ENCODE assay signal across 8 cellular contexts in the genomic region with DNA sequence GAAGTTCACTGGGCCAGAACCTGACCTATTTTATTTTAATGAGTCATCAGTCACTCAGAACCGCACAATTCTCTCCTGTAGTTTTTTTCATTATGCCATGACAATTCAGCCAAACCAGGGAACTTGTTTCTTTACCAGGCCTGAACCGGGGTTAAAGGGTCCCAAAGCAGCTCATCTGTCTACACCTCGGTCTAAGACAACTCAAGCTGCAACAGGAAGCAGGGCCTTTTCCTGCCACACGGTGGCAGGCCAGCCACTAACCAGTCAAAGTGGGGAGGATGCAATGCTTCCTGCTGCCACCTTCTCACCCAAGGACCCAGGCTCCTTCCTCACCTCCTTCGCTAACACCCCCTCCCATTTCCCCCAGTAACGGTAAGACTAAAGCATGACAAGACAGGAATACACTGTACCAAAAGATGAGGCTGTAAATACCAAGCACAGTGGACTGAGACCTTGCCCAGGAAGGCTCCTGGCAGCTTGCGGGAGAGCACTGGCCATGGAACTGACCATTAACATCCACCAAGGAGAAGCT. TPM values are rescaled to one million over a fixed set of nuclear protein-coding genes. Genes with fewer than 3 reads are reported as not detected.
DNase-seq lines count a peak whose midpoint lies in the region; ATAC-seq and TF ChIP-seq lines count a peak whose summit lies in the region.

No MANE protein-coding gene starts in this region.

- intact Hi-C loops in left cardiac atrium (cut with DNase I), result loop anchor here (2.0 to 10.0 kb wide), 5 partner anchors 49 to 552 kb away; no protein-coding TSS in a partner anchor
- intact Hi-C loops in gastrocnemius medialis (cut with DNase I; ENCODE audit: low total_unique reads), result loop anchor here (1.0 to 10.0 kb wide), 4 partner anchors 57 to 547 kb away; no protein-coding TSS in a partner anchor

- POLR2A ChIA-PET in AG04449 (lab: Yijun Ruan, JAX), result no interaction called here

- CTCF ChIA-PET in AG04449 (lab: Yijun Ruan, JAX), result interaction anchor here (0.6 to 5.8 kb wide), 37 partner anchors 10 to 561 kb away, joined by 3 to 102 read pairs (median 4); a partner anchor contains a TSS

- ATAC-seq in GM18502 (IDR thresholded peaks at IDR 0.05; ENCODE audit: poor library complexity, unreplicated experiment), result peak; percentile 82
- ATAC-seq in HG03342 (IDR thresholded peaks at IDR 0.05; ENCODE audit: unreplicated experiment), result peak; percentile 86
- ATAC-seq in left cardiac atrium, result peak; percentile 86 to 92
- peak; percentile 52 to 66 for ATAC-seq in gastrocnemius medialis

- no peaks in the 10 kb centered on the region for H3K9me3 ChIP-seq in SJSA1 (replicated peaks)
- no peaks in the 10 kb centered on the region for H3K9me3 ChIP-seq in gastrocnemius medialis

- no peak for TF ChIP-seq POLR2A in gastrocnemius medialis (IDR thresholded peaks at IDR 0.05)

- no peaks in the 10 kb centered on the region for H3K27me3 ChIP-seq in SJSA1 (replicated peaks)
- peaks cover 0 to 11% (median 3%) of the 10 kb centered on the region in 3 donors for H3K27me3 ChIP-seq in gastrocnemius medialis

- H3K36me3 ChIP-seq in SJSA1 (no peaks in the 10 kb centered on the region), gastrocnemius medialis (no peaks in the 10 kb centered on the region)

- H3K27ac ChIP-seq in SJSA1 (no peak overlapping the region), gastrocnemius medialis (no peak overlapping the region)

- H3K4me1 ChIP-seq in SJSA1 (replicated peaks) (peaks cover 12% of the 10 kb centered on the region), gastrocnemius medialis (peaks cover 0 to 3% of the 10 kb centered on the region in 2 donors)

- in situ Hi-C loops in gastrocnemius medialis (cut with MboI; ENCODE audit: low sequenced_read_pairs in 4 of 4), result loop anchor here (10.0 kb wide), 2 partner anchors 512 to 542 kb away; no protein-coding TSS in a partner anchor

- H3K4me3 ChIP-seq in AG04449 (ENCODE audit: low read depth, low read length), result no peak overlapping the region
- H3K4me3 ChIP-seq in SJSA1, result no peak overlapping the region
- no peak overlapping the region for H3K4me3 ChIP-seq in gastrocnemius medialis

- DNase-seq in AG04449 (ENCODE audit: low read depth, low spot score) (no peak), SJSA1 (ENCODE audit: low read depth in 1 of 2, low spot score in 2 of 2) (peak; percentile 58 to 59), left cardiac atrium (peak; percentile 66), gastrocnemius medialis (peak in 1 of 2 donors; percentile 46), NCI-H526 treated with DMSO at 0.1 percent for 48 hours (lab: John Stamatoyannopoulos, UW) (no peak)
- DNase-seq in activated naive CD4-positive, alpha-beta T cell treated with Interleukin-2 at 50 U/mL for 16 hours, result peak; percentile 71

- TF ChIP-seq CTCF in AG04449 (IDR thresholded peaks at IDR 0.05; ENCODE audit: insufficient read depth, low read length, missing control alignments) (peak; percentile 80), gastrocnemius medialis (IDR thresholded peaks at IDR 0.05 in 4 of 5, conservative IDR thresholded peaks at IDR 0.05 in 1 of 5) (peak; percentile 68 to 84 (median 82))

RNA-seq across cellular contexts. Expression of a gene that starts 56.7 kb away (rescaled TPM):
- 4.3 and 8.5 TPM in 2 replicates for total RNA-seq in SJSA1 (2014; rRNA removed; shearing (Covaris generic))
- total RNA-seq in left cardiac atrium (10 to 100 TPM; 27.4 to 46.4 TPM), gastrocnemius medialis (10 to 100 TPM in 2 of 4 donors, 1 to 10 TPM in 2; 7.1 to 55.0 (median 15.2) TPM)

Comparison
In these comparisons a context has a peak if more than half of its experiments do, and no peak if none do; other contexts are left out.
1. DNase-seq: peak in SJSA1 (2 of 2), activated naive CD4-positive, alpha-beta T cell treated with Interleukin-2 at 50 U/mL for 16 hours (single experiment) and left cardiac atrium (single experiment); none in AG04449 (single experiment) and NCI-H526 treated with DMSO at 0.1 percent for 48 hours (single experiment).
2. Peak in every context shown above with its lines, with median percentiles within 50 percentile points of each other: ATAC-seq.